In the genomic region with DNA sequence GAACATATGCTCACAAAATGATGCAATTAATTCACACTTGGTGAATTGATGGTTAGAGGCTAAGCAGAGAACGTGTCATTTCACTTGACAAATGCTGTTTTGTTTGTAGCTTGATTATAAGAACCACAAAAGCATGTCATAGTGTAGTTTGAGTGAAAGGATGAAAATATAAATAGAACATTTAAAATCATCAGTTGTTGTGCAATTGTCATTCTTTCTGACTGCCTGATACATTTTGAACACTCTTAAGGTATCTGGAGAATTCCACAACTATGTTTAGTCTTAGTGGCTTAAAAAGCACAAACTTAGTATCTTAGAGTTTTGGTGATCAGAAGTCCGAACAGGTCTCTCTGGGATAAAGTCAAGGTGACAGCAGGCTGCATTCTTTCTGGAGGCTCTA, we compare ENCODE assay signal across 23 cellular contexts.
DNase-seq lines count a peak whose midpoint lies in the region; ATAC-seq and TF ChIP-seq lines count a peak whose summit lies in the region.
"Had no signal": no experiment of that assay in that cellular context is flagged by ENCODE, and none has a peak within 500 bp of the region (broad histone marks: within the 10 kb centered on the region; RNA-seq: fewer than 3 reads in every experiment).

No MANE protein-coding gene starts in this region.

- H3K4me1 ChIP-seq in adipocyte (ENCODE audit: control insufficient read depth, insufficient read depth, low read length) = peaks cover 15% of the 10 kb centered on the region
- H3K4me1 ChIP-seq: SJCRH30 had no signal

- intact Hi-C loops in Right ventricle myocardium superior (cut with DNase I) = no loop called here

- no peak for ATAC-seq in Right ventricle myocardium superior (ENCODE audit: poor library complexity)
- ATAC-seq in HG02938 (IDR thresholded peaks at IDR 0.05; ENCODE audit: unreplicated experiment) = no peak
- ATAC-seq in esophagus mucosa = no peak
- ATAC-seq: HCT116, PC-3, SK-N-SH treated with all-trans-retinoic acid at 6 μM for 48 hours had no signal

- H3K4me3 ChIP-seq in adipocyte (ENCODE audit: low read length) (no peak overlapping the region), fibroblast of pulmonary artery (replicated peaks; ENCODE audit: low read depth, low read length) (no peak overlapping the region)
- H3K4me3 ChIP-seq: BLaER1, SJCRH30 had no signal

- H3K27me3 ChIP-seq in adipocyte (replicated peaks; ENCODE audit: control insufficient read depth, insufficient read depth, low read length) = no peaks in the 10 kb centered on the region
- H3K27me3 ChIP-seq: BLaER1, SJCRH30 had no signal

- DNase-seq in GM03348 (ENCODE audit: low spot score) = peak; percentile 26
- DNase-seq in adipocyte (ENCODE audit: low read depth) = peak; percentile 62
- peak; percentile 5 for DNase-seq in fibroblast of pulmonary artery (ENCODE audit: low read depth)
- DNase-seq in Right ventricle myocardium superior = no peak
- DNase-seq in mesenteric fat pad (ENCODE audit: low spot score) = no peak
- DNase-seq: ACHN; CD4-positive, CD25-positive, alpha-beta regulatory T cell; DMS153; DND-41; Karpas-422; NCI-H1105 treated with DMSO at 0.1 percent for 48 hours; NCI-H146; NCI-H1930; NCI-H2107; NCI-H524; NCI-H748 treated with DMSO at 0.1 percent for 48 hours; PC-3; SJCRH30 had no signal

- no peak overlapping the region for H3K9ac ChIP-seq in adipocyte (ENCODE audit: low read length)
- H3K9ac ChIP-seq: BLaER1 had no signal

- TF ChIP-seq CTCF in fibroblast of pulmonary artery (IDR thresholded peaks at IDR 0.05; ENCODE audit: low read length, missing control alignments) = no peak

- no peaks in the 10 kb centered on the region for H3K9me3 ChIP-seq in adipocyte (ENCODE audit: control insufficient read depth, low read length)
- H3K9me3 ChIP-seq: BLaER1, SJCRH30 had no signal

- no peaks in the 10 kb centered on the region for H3K36me3 ChIP-seq in adipocyte (ENCODE audit: control insufficient read depth, insufficient read depth, low read length, severe bottlenecking)
- H3K36me3 ChIP-seq: BLaER1, SJCRH30 had no signal

Comparison
In these comparisons a context has a peak if more than half of its experiments do, and no peak if none do; other contexts are left out.
1. DNase-seq: peak in GM03348 (single experiment), adipocyte (single experiment) and fibroblast of pulmonary artery (single experiment); none in Right ventricle myocardium superior (single experiment) and mesenteric fat pad (single experiment).